6 cellular contexts compared by ENCODE assay signal in the genomic region with DNA sequence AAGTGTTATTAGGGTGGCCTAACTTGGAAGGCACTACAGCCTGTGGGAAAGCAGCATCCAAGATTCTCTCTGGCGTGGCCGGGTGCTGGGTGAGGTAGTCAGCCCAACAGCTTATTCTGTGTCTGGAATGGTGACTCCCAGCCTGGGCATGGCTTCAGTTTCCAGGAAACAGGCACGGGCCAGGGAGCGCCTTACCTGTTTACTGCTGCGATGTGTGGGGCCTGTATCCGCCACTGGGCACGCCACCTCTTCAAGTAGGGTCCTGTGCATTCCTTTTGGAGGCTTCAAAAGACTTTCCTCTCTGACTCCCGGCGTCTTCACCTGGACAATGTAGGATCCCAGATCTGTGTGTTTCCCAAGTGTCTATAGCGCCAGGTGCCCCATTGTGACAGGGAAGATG. TPM values are rescaled to one million over a fixed set of nuclear protein-coding genes. Genes with fewer than 3 reads are reported as not detected.
"Had no signal": no experiment of that assay in that cellular context is flagged by ENCODE, and none has a peak within 500 bp of the region (broad histone marks: within the 10 kb centered on the region; RNA-seq: fewer than 3 reads in every experiment).

No MANE protein-coding gene starts in this region.

RNA-seq across cellular contexts. Expression of gene TP53TG3D, which starts 10.5 kb away (rescaled TPM):
- total RNA-seq: cerebellum, dermis blood vessel endothelial cell, endodermal cell, glomerular endothelial cell, kidney, left colon had no signal
